In genomic region chr1:231415018-231415583, GRCh38 we compare ENCODE assay signal across 2 cellular contexts.
A peak's percentile ranks its signal among the peaks of the same experiment; 100 is the strongest.
TF ChIP-seq lines count a peak whose summit lies in the region.

No MANE protein-coding gene starts in this region.

TF ChIP-seq in A549, 52 proteins besides CTCF, POLR2A, EP300 and RAD21:
- TF ChIP-seq HOXB13 (CRISPR knock-in tag; IDR thresholded peaks at IDR 0.05; ENCODE audit: low read depth) = no peak
- no peak for TF ChIP-seq ZFP36 (IDR thresholded peaks at IDR 0.05; ENCODE audit: borderline replicate concordance, partially characterized antibody)
- no peak for TF ChIP-seq CHD4 (IDR thresholded peaks at IDR 0.05; ENCODE audit: borderline replicate concordance)
- TF ChIP-seq JUN (IDR thresholded peaks at IDR 0.05) = no peak
- TF ChIP-seq MYC (IDR thresholded peaks at IDR 0.05; ENCODE audit: borderline replicate concordance, low read length) = 0 out of 2 replicates have a peak, but pooled peaks have one; percentile 9
- TF ChIP-seq TP53 (CRISPR knock-in tag; IDR thresholded peaks at IDR 0.05) = no peak
- TF ChIP-seq NR3C1 (IDR thresholded peaks at IDR 0.05) = no peak

TF ChIP-seq in K562, 482 proteins besides CTCF, POLR2A, EP300 and RAD21:
- no peak for TF ChIP-seq SMARCA5 (IDR thresholded peaks at IDR 0.05)
- no peak for TF ChIP-seq ZBTB11 (CRISPR knock-in tag; IDR thresholded peaks at IDR 0.05)
- TF ChIP-seq C11orf30 (IDR thresholded peaks at IDR 0.05; ENCODE audit: low read depth) = peak; percentile 42; the same call in 1 of the 2 replicates
TF ChIP-seq in K562: peak in this region for 1.
